In the genomic region with DNA sequence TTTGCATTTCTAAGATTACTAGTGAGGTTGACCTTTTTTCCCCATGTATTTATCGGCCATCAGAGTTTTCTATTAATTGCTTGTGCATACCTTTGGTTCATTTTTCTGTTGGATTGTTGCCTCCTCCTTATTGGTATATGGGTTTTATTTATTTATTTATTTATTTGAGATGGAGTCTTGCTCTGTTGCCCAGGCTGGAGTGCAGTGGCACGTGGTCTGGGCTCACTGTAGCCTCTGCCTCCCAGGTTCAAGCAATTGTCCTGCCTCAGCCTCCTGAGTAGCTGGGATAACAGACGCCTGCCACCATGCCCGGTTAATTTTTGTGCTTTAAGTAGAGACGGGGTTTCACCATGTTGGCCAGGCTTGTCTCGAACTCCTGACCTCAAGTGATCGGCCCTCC, we compare ENCODE assay signal across 8 cellular contexts. TPM values are rescaled to one million over a fixed set of nuclear protein-coding genes. Genes with fewer than 3 reads are reported as not detected.
DNase-seq lines count a peak whose midpoint lies in the region; ATAC-seq, FAIRE-seq and TF ChIP-seq lines count a peak whose summit lies in the region.
"Not testable (repeated sequence)": the region's sequence is repeated elsewhere in the genome, so short reads cannot be mapped to it uniquely, and the experiment has no call there.

No MANE protein-coding gene starts in this region.

- H3K4me1 Mint-ChIP-seq in activated CD8-positive, alpha-beta T cell treated with anti-CD3 and anti-CD28 coated beads for 36 hours (ENCODE audit: low read depth), result peaks cover 58% of the 10 kb centered on the region
- peaks cover 69% of the 10 kb centered on the region for H3K4me1 Mint-ChIP-seq in activated naive CD4-positive, alpha-beta T cell treated with anti-CD3 and anti-CD28 coated beads, Interleukin-2, amount 50 U/mL, for 24 hours
- peaks cover 32 to 52% of the 10 kb centered on the region in 2 donors for H3K4me1 Mint-ChIP-seq in effector memory CD8-positive, alpha-beta T cell (ENCODE audit: low read depth in 2 of 2)
- peaks cover 24 to 77% (median 66%) of the 10 kb centered on the region in 4 donors for H3K4me1 Mint-ChIP-seq in naive thymus-derived CD8-positive, alpha-beta T cell
- H3K4me1 Mint-ChIP-seq in stimulated activated memory B cell treated with anti-CD40 and anti-IgM and Interleukin-4, amounts not matched to agents 10 μg/mL and 1 μg/mL and 100 μg/mL, for 72 hours, result peaks cover 44% of the 10 kb centered on the region

- POLR2A ChIA-PET in Panc1 (lab: Charles Lee), result interaction anchor here (0.6 kb wide), 1 partner anchor 12 kb away, joined by 3 read pairs; no protein-coding TSS in a partner anchor
- POLR2A ChIA-PET in activated CD8-positive, alpha-beta T cell treated with anti-CD3 and anti-CD28 coated beads for 36 hours (lab: Charles Lee); naive thymus-derived CD8-positive, alpha-beta T cell (lab: Charles Lee): not testable (repeated sequence)

- H3K27ac Mint-ChIP-seq in activated CD8-positive, alpha-beta T cell treated with anti-CD3 and anti-CD28 coated beads for 36 hours, result peak overlapping the region; percentile 78
- not testable (repeated sequence) for H3K27ac Mint-ChIP-seq in activated naive CD4-positive, alpha-beta T cell treated with anti-CD3 and anti-CD28 coated beads, Interleukin-2, amount 50 U/mL, for 24 hours
- H3K27ac Mint-ChIP-seq in effector memory CD8-positive, alpha-beta T cell, result peak overlapping the region; percentile 15 to 92
- peak overlapping the region in 6 of 10 donors; percentile 18 to 68 (median 23) for H3K27ac Mint-ChIP-seq in naive thymus-derived CD8-positive, alpha-beta T cell
- H3K27ac Mint-ChIP-seq in stimulated activated memory B cell treated with anti-CD40 and anti-IgM and Interleukin-4, amounts not matched to agents 10 μg/mL and 1 μg/mL and 100 μg/mL, for 72 hours, result peak overlapping the region; percentile 55

- peak overlapping the region; percentile 9 for H3K4me2 ChIP-seq in BLaER1

- H3K9ac ChIP-seq in BLaER1, result not testable (repeated sequence)

- not testable (repeated sequence) for H3K9me3 Mint-ChIP-seq in activated CD8-positive, alpha-beta T cell treated with anti-CD3 and anti-CD28 coated beads for 36 hours; activated naive CD4-positive, alpha-beta T cell treated with anti-CD3 and anti-CD28 coated beads, Interleukin-2, amount 50 U/mL, for 24 hours; effector memory CD8-positive, alpha-beta T cell; naive thymus-derived CD8-positive, alpha-beta T cell; stimulated activated memory B cell treated with anti-CD40 and anti-IgM and Interleukin-4, amounts not matched to agents 10 μg/mL and 1 μg/mL and 100 μg/mL, for 72 hours

- BruUV-seq in Panc1 (replicated peaks; lab: Mats Ljungman, UMichigan), result not testable (repeated sequence)

- H4K20me1 ChIP-seq in BLaER1, result peaks cover 100% of the 10 kb centered on the region

- TF ChIP-seq POLR2A in GM12891 (IDR thresholded peaks at IDR 0.05; ENCODE audit: low read depth, low read length), result not testable (repeated sequence)

- H3K36me3 Mint-ChIP-seq in activated CD8-positive, alpha-beta T cell treated with anti-CD3 and anti-CD28 coated beads for 36 hours (ENCODE audit: low read depth), result peaks cover 41% of the 10 kb centered on the region
- H3K36me3 Mint-ChIP-seq in activated naive CD4-positive, alpha-beta T cell treated with anti-CD3 and anti-CD28 coated beads, Interleukin-2, amount 50 U/mL, for 24 hours, result peaks cover 15% of the 10 kb centered on the region
- peaks cover 29% of the 10 kb centered on the region for H3K36me3 Mint-ChIP-seq in effector memory CD8-positive, alpha-beta T cell (ENCODE audit: insufficient read depth)
- peaks cover 0 to 52% (median 4%) of the 10 kb centered on the region in 3 donors for H3K36me3 Mint-ChIP-seq in naive thymus-derived CD8-positive, alpha-beta T cell
- H3K36me3 Mint-ChIP-seq in stimulated activated memory B cell treated with anti-CD40 and anti-IgM and Interleukin-4, amounts not matched to agents 10 μg/mL and 1 μg/mL and 100 μg/mL, for 72 hours, result peaks cover 11% of the 10 kb centered on the region

- not testable (repeated sequence) for H3K4me3 ChIP-seq in BLaER1; Panc1 (ENCODE audit: low read depth in 2 of 2, low read length in 2 of 2)

- H3K9me3 ChIP-seq in BLaER1; Panc1 (ENCODE audit: control insufficient read depth, insufficient read depth, low read depth, low read length): not testable (repeated sequence)

- not testable (repeated sequence) for H3K27ac ChIP-seq in BLaER1
- peak overlapping the region; percentile 79 for H3K27ac ChIP-seq in Panc1 (ENCODE audit: low read length)

- in situ Hi-C loops in Panc1 (cut with HindIII; ENCODE audit: low pct_unique_long_range_greater_than_20kb, low sequenced_read_pairs), result not testable (repeated sequence)

- not testable (repeated sequence) for DNase-seq in GM12891 (ENCODE audit: insufficient read length, low spot score); Panc1 (ENCODE audit: low read depth, low spot score); activated CD8-positive, alpha-beta T cell treated with anti-CD3 and anti-CD28 coated beads for 36 hours; effector memory CD8-positive, alpha-beta T cell; naive thymus-derived CD8-positive, alpha-beta T cell

- ATAC-seq in Panc1; activated CD8-positive, alpha-beta T cell treated with anti-CD3 and anti-CD28 coated beads for 36 hours; effector memory CD8-positive, alpha-beta T cell (replicated peaks); naive thymus-derived CD8-positive, alpha-beta T cell; stimulated activated memory B cell treated with anti-CD40 and anti-IgM and Interleukin-4, amounts not matched to agents 10 μg/mL and 1 μg/mL and 100 μg/mL, for 72 hours: not testable (repeated sequence)

- not testable (repeated sequence) for H3K27me3 ChIP-seq in BLaER1; Panc1 (ENCODE audit: control insufficient read depth, insufficient read depth, low read length)

- not testable (repeated sequence) for H3K27me3 Mint-ChIP-seq in activated CD8-positive, alpha-beta T cell treated with anti-CD3 and anti-CD28 coated beads for 36 hours; activated naive CD4-positive, alpha-beta T cell treated with anti-CD3 and anti-CD28 coated beads, Interleukin-2, amount 50 U/mL, for 24 hours; effector memory CD8-positive, alpha-beta T cell; naive thymus-derived CD8-positive, alpha-beta T cell; stimulated activated memory B cell treated with anti-CD40 and anti-IgM and Interleukin-4, amounts not matched to agents 10 μg/mL and 1 μg/mL and 100 μg/mL, for 72 hours

- peak; percentile 66 for FAIRE-seq in GM12891 (lab: Jason Lieb, UNC)

- peaks cover 57% of the 10 kb centered on the region for H3K36me3 ChIP-seq in BLaER1
- not testable (repeated sequence) for H3K36me3 ChIP-seq in Panc1 (ENCODE audit: control insufficient read depth, insufficient read depth, low read length)

- intact Hi-C loops in Panc1 (cut with micrococcal nuclease; ENCODE audit: unreplicated experiment); activated CD8-positive, alpha-beta T cell treated with anti-CD3 and anti-CD28 coated beads for 36 hours (cut with micrococcal nuclease): not testable (repeated sequence)

- peaks cover 40% of the 10 kb centered on the region for H3K4me1 ChIP-seq in BLaER1
- not testable (repeated sequence) for H3K4me1 ChIP-seq in Panc1 (ENCODE audit: control insufficient read depth, insufficient read depth, low read length)

- CTCF ChIA-PET in Panc1 (lab: Charles Lee); activated CD8-positive, alpha-beta T cell treated with anti-CD3 and anti-CD28 coated beads for 36 hours (lab: Charles Lee): not testable (repeated sequence)

- not testable (repeated sequence) for TF ChIP-seq CTCF in Panc1 (IDR thresholded peaks at IDR 0.05); activated CD8-positive, alpha-beta T cell treated with anti-CD3 and anti-CD28 coated beads for 36 hours (IDR thresholded peaks at IDR 0.05)

- H3K4me3 Mint-ChIP-seq in activated CD8-positive, alpha-beta T cell treated with anti-CD3 and anti-CD28 coated beads for 36 hours; stimulated activated memory B cell treated with anti-CD40 and anti-IgM and Interleukin-4, amounts not matched to agents 10 μg/mL and 1 μg/mL and 100 μg/mL, for 72 hours: not testable (repeated sequence)
- H3K4me3 Mint-ChIP-seq in activated naive CD4-positive, alpha-beta T cell treated with anti-CD3 and anti-CD28 coated beads, Interleukin-2, amount 50 U/mL, for 24 hours, result peak overlapping the region; percentile 53
- H3K4me3 Mint-ChIP-seq in effector memory CD8-positive, alpha-beta T cell, result peak overlapping the region; percentile 68 to 76
- peak overlapping the region in 3 of 10 donors; percentile 25 to 41 (median 30) for H3K4me3 Mint-ChIP-seq in naive thymus-derived CD8-positive, alpha-beta T cell

RNA-seq across cellular contexts. Expression of gene ZFX, which starts 6.2 kb away (rescaled TPM):
- polyA plus RNA-seq in GM12891 (2012; ENCODE audit: low read depth, missing spikeins), result 7.7 TPM
- total RNA-seq in Panc1 (2021; ENCODE audit: unreplicated experiment), result 38.7 TPM
- polyA plus RNA-seq in Panc1 (2012; ENCODE audit: insufficient read length), result 8.8 TPM
- 10 to 100 TPM; 38.8 to 40.4 TPM for total RNA-seq in activated CD8-positive, alpha-beta T cell treated with anti-CD3 and anti-CD28 coated beads for 36 hours
- total RNA-seq in naive thymus-derived CD8-positive, alpha-beta T cell, result 10 to 100 TPM; 71.1 to 75.1 TPM
- polyA plus RNA-seq in naive thymus-derived CD8-positive, alpha-beta T cell, result 10 to 100 TPM; 30.3 to 32.4 (median 30.4) TPM
